ENCODE assay signal across 18 cellular contexts in the genomic region with DNA sequence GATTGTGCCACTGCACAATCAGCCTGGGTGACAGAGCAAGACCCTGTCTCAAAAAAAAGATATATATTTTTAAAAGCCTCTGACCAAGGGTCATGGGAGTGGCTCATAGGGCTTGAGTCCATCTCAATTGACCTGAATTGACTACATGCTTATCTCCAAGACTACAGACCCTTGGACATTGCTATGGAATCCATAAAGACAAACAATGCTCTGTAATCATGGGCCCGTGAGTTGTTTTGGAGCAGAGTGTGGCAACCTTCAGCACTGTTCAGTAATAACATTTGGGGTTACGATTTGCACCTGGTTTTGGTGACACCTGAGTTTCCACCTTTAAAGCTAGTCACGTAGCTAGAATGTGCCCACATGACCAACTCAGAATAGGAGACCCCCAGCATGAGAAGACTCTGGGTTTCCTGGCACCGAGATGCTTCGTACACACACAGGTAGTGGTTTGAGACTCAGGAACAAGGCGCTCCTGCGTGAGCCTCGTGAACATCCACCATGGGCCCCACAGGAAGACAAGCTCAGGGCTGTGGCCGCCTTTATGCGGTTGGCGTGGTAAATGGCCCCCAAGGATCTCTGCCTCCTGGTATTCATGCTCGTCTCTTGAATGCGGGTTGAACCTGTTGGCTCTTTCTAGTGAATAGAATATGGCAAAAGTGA. TPM values are rescaled to one million over a fixed set of nuclear protein-coding genes. Genes with fewer than 3 reads are reported as not detected.
DNase-seq lines count a peak whose midpoint lies in the region; ATAC-seq and TF ChIP-seq lines count a peak whose summit lies in the region.
"Had no signal": no experiment of that assay in that cellular context is flagged by ENCODE, and none has a peak within 500 bp of the region (broad histone marks: within the 10 kb centered on the region; RNA-seq: fewer than 3 reads in every experiment).

No MANE protein-coding gene starts in this region.

- H3K36me3 Mint-ChIP-seq in effector memory CD8-positive, alpha-beta T cell (ENCODE audit: insufficient read depth) = peaks cover 10% of the 10 kb centered on the region
- no peaks in the 10 kb centered on the region for H3K36me3 Mint-ChIP-seq in type B pancreatic cell

- no peak overlapping the region for H3K27ac ChIP-seq in dorsolateral prefrontal cortex
- H3K27ac ChIP-seq: gastrocnemius medialis, parathyroid adenoma, tibial nerve had no signal

- DNase-seq in stimulated activated CD4-positive, alpha-beta T cell treated with anti-CD3 and anti-CD28 coated beads, Interleukin-1b, Interleukin-23, amount 100 ng/mL, for 48 hours = peak; percentile 36
- no peak for DNase-seq in stimulated activated CD4-positive, alpha-beta T cell treated with anti-CD3 and anti-CD28 coated beads, Interleukin-12 subunit alpha, Interleukin-12 subunit beta, amount 100 ng/mL, for 4 hours
- peak; percentile 37 for DNase-seq in activated CD4-positive, alpha-beta T cell treated with anti-CD3 and anti-CD28 coated beads, Interleukin-2, amount 50 U/mL, for 1 hour
- DNase-seq in effector memory CD8-positive, alpha-beta T cell = peak in 1 of 3 experiments; percentile 23
- DNase-seq in type B pancreatic cell (ENCODE audit: extremely low spot score, unreplicated experiment) (no peak), dorsolateral prefrontal cortex (no peak), SIG-M5 (lab: John Stamatoyannopoulos, UW) (no peak), SIG-M5 treated with dmso at 0.1 percent for 504 hours (lab: John Stamatoyannopoulos, UW; ENCODE audit: unreplicated experiment) (no peak)
- DNase-seq: DMS79, gastrocnemius medialis, H9, midbrain, NCI-H2081, NCI-H774, SHP77 treated with DMSO at 0.1 percent for 48 hours, spleen had no signal

- H3K4me3 ChIP-seq in dorsolateral prefrontal cortex = no peak overlapping the region
- H3K4me3 ChIP-seq: gastrocnemius medialis, spleen, tibial nerve had no signal

- H3K9me3 Mint-ChIP-seq in effector memory CD8-positive, alpha-beta T cell = no peaks in the 10 kb centered on the region
- no peaks in the 10 kb centered on the region for H3K9me3 Mint-ChIP-seq in type B pancreatic cell
- H3K9me3 Mint-ChIP-seq: H9 had no signal

- intact Hi-C loops in dorsolateral prefrontal cortex (cut with DNase I) = no loop called here

- TF ChIP-seq CTCF in type B pancreatic cell (conservative IDR thresholded peaks at IDR 0.05) (no peak), dorsolateral prefrontal cortex (IDR thresholded peaks at IDR 0.05 in 54 of 56, conservative IDR thresholded peaks at IDR 0.05 in 2 of 56; ENCODE audit: low read depth in 1 of 56, partially characterized antibody in 56 of 56) (no peak)

- peaks cover 0 to 8% of the 10 kb centered on the region in 2 donors for H3K27me3 Mint-ChIP-seq in effector memory CD8-positive, alpha-beta T cell
- H3K27me3 Mint-ChIP-seq in type B pancreatic cell = peaks cover 8% of the 10 kb centered on the region

- H3K4me3 Mint-ChIP-seq in effector memory CD8-positive, alpha-beta T cell = peak overlapping the region in 1 of 2 donors; percentile 53
- H3K4me3 Mint-ChIP-seq in type B pancreatic cell = no peak overlapping the region
- H3K4me3 Mint-ChIP-seq: H9 had no signal

- peak; percentile 56 for ATAC-seq in effector memory CD8-positive, alpha-beta T cell (replicated peaks)
- ATAC-seq: gastrocnemius medialis had no signal

- H3K4me1 Mint-ChIP-seq in effector memory CD8-positive, alpha-beta T cell (ENCODE audit: low read depth in 2 of 2) = peaks cover 27 to 40% of the 10 kb centered on the region in 2 donors
- peaks cover 4% of the 10 kb centered on the region for H3K4me1 Mint-ChIP-seq in type B pancreatic cell (ENCODE audit: unreplicated experiment)

- H3K27ac Mint-ChIP-seq in effector memory CD8-positive, alpha-beta T cell = no peak overlapping the region
- H3K27ac Mint-ChIP-seq in type B pancreatic cell = peak overlapping the region; percentile 23
- H3K27ac Mint-ChIP-seq: H9 had no signal

- no peaks in the 10 kb centered on the region for H3K27me3 ChIP-seq in dorsolateral prefrontal cortex
- H3K27me3 ChIP-seq: gastrocnemius medialis, tibial nerve had no signal

RNA-seq across cellular contexts. Expression of a gene that starts 26.5 kb away (rescaled TPM):
- total RNA-seq in type B pancreatic cell (ENCODE audit: low replicate concordance) (6.0 and 22.0 TPM in 2 replicates), dorsolateral prefrontal cortex (10 to 100 TPM in 19 of 120 experiments, 1 to 10 TPM in 101; 2.4 to 18.7 (median 7.0) TPM)

Comparison
In these comparisons a context has a peak if more than half of its experiments do, and no peak if none do; other contexts are left out.
1. DNase-seq: peak in stimulated activated CD4-positive, alpha-beta T cell treated with anti-CD3 and anti-CD28 coated beads, Interleukin-1b, Interleukin-23, amount 100 ng/mL, for 48 hours (single experiment) and activated CD4-positive, alpha-beta T cell treated with anti-CD3 and anti-CD28 coated beads, Interleukin-2, amount 50 U/mL, for 1 hour (single experiment); none in stimulated activated CD4-positive, alpha-beta T cell treated with anti-CD3 and anti-CD28 coated beads, Interleukin-12 subunit alpha, Interleukin-12 subunit beta, amount 100 ng/mL, for 4 hours (single experiment), type B pancreatic cell (single experiment), dorsolateral prefrontal cortex (0 of 10), SIG-M5 (single experiment) and SIG-M5 treated with dmso at 0.1 percent for 504 hours (single experiment).